19 cellular contexts compared by ENCODE assay signal in genomic region chr2:64015898-64016297, GRCh38. TPM values are rescaled to one million over a fixed set of nuclear protein-coding genes. Genes with fewer than 3 reads are reported as not detected.
DNase-seq lines count a peak whose midpoint lies in the region; ATAC-seq, FAIRE-seq and TF ChIP-seq lines count a peak whose summit lies in the region.
"Had no signal": no experiment of that assay in that cellular context is flagged by ENCODE, and none has a peak within 500 bp of the region (broad histone marks: within the 10 kb centered on the region; RNA-seq: fewer than 3 reads in every experiment).

No MANE protein-coding gene starts in this region.

- no peak for FAIRE-seq in endothelial cell of umbilical vein (lab: Jason Lieb, UNC)
- FAIRE-seq: D721Med, GM18507 had no signal

- no peak overlapping the region for H3K4me3 ChIP-seq in NB4 (ENCODE audit: low read depth, low read length)
- no peak overlapping the region for H3K4me3 ChIP-seq in endothelial cell of umbilical vein (replicated peaks in 1 of 3; ENCODE audit: insufficient read depth in 1 of 3, low read depth in 1 of 3, low read length in 3 of 3)
- peak overlapping the region; percentile 5 for H3K4me3 ChIP-seq in psoas muscle
- H3K4me3 ChIP-seq: body of pancreas, stomach, uterus had no signal

- 75 to 84% (median 75%) methylated on average over 3 of the region's 3 CpGs for WGBS in psoas muscle, 3 donors

- POLR2A ChIA-PET in endothelial cell of umbilical vein (lab: Charles Lee): no interaction called here

- no peak for DNase-seq in activated naive CD4-positive, alpha-beta T cell treated with anti-CD3 and anti-CD28 coated beads, Interleukin-2, amount 50 U/mL, for 72 hours (ENCODE audit: low spot score in 2 of 2)
- DNase-seq in NB4 (ENCODE audit: low read depth): peak; percentile 27
- no peak for DNase-seq in endothelial cell of umbilical vein (ENCODE audit: low read depth, low spot score)
- no peak for DNase-seq in psoas muscle
- DNase-seq: activated CD8-positive, alpha-beta memory T cell treated with anti-CD3 and anti-CD28 coated beads, Interleukin-2, amount 10 ng/mL, durations not matched to agents 7 days and 5 days; body of pancreas; hypothalamus; left colon; NCI-H1930; NCI-H524; stomach; uterus had no signal

- dilution Hi-C loops in endothelial cell of umbilical vein (cut with MboI; ENCODE audit: extremely low pct_ligation_motif_present, low sequenced_read_pairs): no loop called here

- H3K9me1 ChIP-seq in endothelial cell of umbilical vein (replicated peaks; ENCODE audit: control insufficient read depth, extremely low read depth, insufficient read depth, low read length): no peaks in the 10 kb centered on the region

- no peaks in the 10 kb centered on the region for H3K9me3 ChIP-seq in endothelial cell of umbilical vein (replicated peaks; ENCODE audit: control insufficient read depth, insufficient read depth, low read length)
- H3K9me3 ChIP-seq in psoas muscle: no peaks in the 10 kb centered on the region
- H3K9me3 ChIP-seq: body of pancreas, stomach, uterus had no signal

- H2AFZ ChIP-seq in endothelial cell of umbilical vein (ENCODE audit: low read depth, low read length): no peak overlapping the region

- no peak overlapping the region for H3K9ac ChIP-seq in endothelial cell of umbilical vein (replicated peaks; ENCODE audit: extremely low read depth, insufficient read depth, low read length)

- H3K27ac Mint-ChIP-seq in activated naive CD4-positive, alpha-beta T cell treated with anti-CD3 and anti-CD28 coated beads, Interleukin-2, amount 50 U/mL, for 24 hours: peak overlapping the region; percentile 9
- H3K27ac Mint-ChIP-seq in activated naive CD4-positive, alpha-beta T cell treated with anti-CD3 and anti-CD28 coated beads, Interleukin-2, amount 50 U/mL, for 72 hours: no peak overlapping the region
- H3K27ac Mint-ChIP-seq: activated CD8-positive, alpha-beta memory T cell treated with anti-CD3 and anti-CD28 coated beads, Interleukin-2, amount 10 ng/mL, durations not matched to agents 7 days and 5 days; WTC11 had no signal

- CTCF ChIA-PET in endothelial cell of umbilical vein (lab: Charles Lee): interaction anchor here (1.0 kb wide), 2 partner anchors 13 to 20 kb away, joined by 3 to 5 read pairs; no protein-coding TSS in a partner anchor

- intact Hi-C loops in endothelial cell of umbilical vein (cut with micrococcal nuclease): loop anchor here (10.0 kb wide), 1 partner anchor 321 kb away; no protein-coding TSS in a partner anchor
- intact Hi-C loops in psoas muscle (cut with DNase I): no loop called here

- H3K4me1 ChIP-seq in endothelial cell of umbilical vein (ENCODE audit: control insufficient read depth, extremely low read depth, insufficient read depth, low read length) (peaks cover 13% of the 10 kb centered on the region), psoas muscle (peaks cover 45% of the 10 kb centered on the region)
- H3K4me1 ChIP-seq: uterus had no signal

- H3K27ac ChIP-seq in endothelial cell of umbilical vein (ENCODE audit: insufficient read depth, low read depth, low read length) (no peak overlapping the region), psoas muscle (no peak overlapping the region)

- peak overlapping the region; percentile 45 for H3K4me3 Mint-ChIP-seq in activated naive CD4-positive, alpha-beta T cell treated with anti-CD3 and anti-CD28 coated beads, Interleukin-2, amount 50 U/mL, for 24 hours
- H3K4me3 Mint-ChIP-seq: activated CD8-positive, alpha-beta memory T cell treated with anti-CD3 and anti-CD28 coated beads, Interleukin-2, amount 10 ng/mL, durations not matched to agents 7 days and 5 days; WTC11 had no signal

- no peak overlapping the region for H3K4me2 ChIP-seq in endothelial cell of umbilical vein (ENCODE audit: insufficient read depth, low read length)

- H3K27me3 ChIP-seq in endothelial cell of umbilical vein (ENCODE audit: control insufficient read depth in 2 of 2, insufficient read depth in 2 of 2, low read length in 2 of 2): no peaks in the 10 kb centered on the region
- no peaks in the 10 kb centered on the region for H3K27me3 ChIP-seq in psoas muscle (ENCODE audit: insufficient read depth in 3 of 3, low read length in 2 of 3)
- H3K27me3 ChIP-seq: body of pancreas, stomach, uterus had no signal

- H3K36me3 Mint-ChIP-seq in activated naive CD4-positive, alpha-beta T cell treated with anti-CD3 and anti-CD28 coated beads, Interleukin-2, amount 50 U/mL, for 24 hours: peaks cover 11% of the 10 kb centered on the region
- H3K36me3 Mint-ChIP-seq in activated naive CD4-positive, alpha-beta T cell treated with anti-CD3 and anti-CD28 coated beads, Interleukin-2, amount 50 U/mL, for 72 hours: peaks cover 17 to 18% of the 10 kb centered on the region in 2 donors
- H3K36me3 Mint-ChIP-seq: WTC11 had no signal

- H3K36me3 ChIP-seq in endothelial cell of umbilical vein (ENCODE audit: control insufficient read depth in 2 of 2, extremely low read depth in 1 of 2, insufficient read depth in 2 of 2, low read length in 2 of 2): no peaks in the 10 kb centered on the region
- H3K36me3 ChIP-seq in psoas muscle (ENCODE audit: insufficient read depth in 1 of 2, low read depth in 1 of 2): no peaks in the 10 kb centered on the region
- H3K36me3 ChIP-seq: stomach, uterus had no signal

- no peaks in the 10 kb centered on the region for H4K20me1 ChIP-seq in endothelial cell of umbilical vein (replicated peaks; ENCODE audit: control insufficient read depth, extremely low read depth, insufficient read depth, low read length)

- TF ChIP-seq CTCF in NB4 (IDR thresholded peaks at IDR 0.05; ENCODE audit: low read depth, low read length) (no peak), endothelial cell of umbilical vein (IDR thresholded peaks at IDR 0.05; ENCODE audit: extremely low read depth in 1 of 2, insufficient read depth in 1 of 2, low read depth in 1 of 2, low read length in 2 of 2) (no peak), psoas muscle (IDR thresholded peaks at IDR 0.05) (no peak)

- peaks cover 71% of the 10 kb centered on the region for H3K4me1 Mint-ChIP-seq in activated naive CD4-positive, alpha-beta T cell treated with anti-CD3 and anti-CD28 coated beads, Interleukin-2, amount 50 U/mL, for 24 hours

- no peaks in the 10 kb centered on the region for H3K27me3 Mint-ChIP-seq in activated naive CD4-positive, alpha-beta T cell treated with anti-CD3 and anti-CD28 coated beads, Interleukin-2, amount 50 U/mL, for 24 hours
- H3K27me3 Mint-ChIP-seq: activated CD8-positive, alpha-beta memory T cell treated with anti-CD3 and anti-CD28 coated beads, Interleukin-2, amount 10 ng/mL, durations not matched to agents 7 days and 5 days had no signal

- peaks cover 69% of the 10 kb centered on the region for H3K79me2 ChIP-seq in endothelial cell of umbilical vein (ENCODE audit: control insufficient read depth, insufficient read depth, low read length)

- no TSS peak for BruUV-seq in endothelial cell of umbilical vein (replicated peaks; lab: Mats Ljungman, UMichigan)

- ATAC-seq in activated naive CD4-positive, alpha-beta T cell treated with anti-CD3 and anti-CD28 coated beads, Interleukin-2, amount 50 U/mL, for 72 hours: no peak
- ATAC-seq in psoas muscle: no peak
- ATAC-seq in esophagus mucosa: no peak
- ATAC-seq in HG02610 (IDR thresholded peaks at IDR 0.05; ENCODE audit: unreplicated experiment): no peak
- no peak for ATAC-seq in HG02623 (IDR thresholded peaks at IDR 0.05; ENCODE audit: unreplicated experiment)
- ATAC-seq: activated CD8-positive, alpha-beta memory T cell treated with anti-CD3 and anti-CD28 coated beads, Interleukin-2, amount 10 ng/mL, durations not matched to agents 7 days and 5 days; body of pancreas; left colon; WTC11 had no signal

- TF ChIP-seq POLR2A in NB4 (IDR thresholded peaks at IDR 0.05; ENCODE audit: extremely low read depth, insufficient read length) (no peak), endothelial cell of umbilical vein (IDR thresholded peaks at IDR 0.05; ENCODE audit: low read depth, low read length) (no peak)

- no peaks in the 10 kb centered on the region for H3K9me3 Mint-ChIP-seq in activated naive CD4-positive, alpha-beta T cell treated with anti-CD3 and anti-CD28 coated beads, Interleukin-2, amount 50 U/mL, for 24 hours
- no peaks in the 10 kb centered on the region for H3K9me3 Mint-ChIP-seq in activated naive CD4-positive, alpha-beta T cell treated with anti-CD3 and anti-CD28 coated beads, Interleukin-2, amount 50 U/mL, for 72 hours
- H3K9me3 Mint-ChIP-seq: WTC11 had no signal

TF ChIP-seq in endothelial cell of umbilical vein, 7 proteins besides CTCF, POLR2A, EP300 and RAD21:
- TF ChIP-seq FOS (IDR thresholded peaks at IDR 0.05; ENCODE audit: borderline replicate concordance, insufficient read depth, low read length): no peak
- peak; percentile 56 for TF ChIP-seq GATA2 (IDR thresholded peaks at IDR 0.05; ENCODE audit: insufficient read depth, insufficient read length, low read depth, low read length)

RNA-seq across cellular contexts. Expression of gene VPS54, which starts 3.3 kb away (rescaled TPM):
- total RNA-seq in activated naive CD4-positive, alpha-beta T cell treated with anti-CD3 and anti-CD28 coated beads, Interleukin-2, amount 50 U/mL, for 72 hours: 10 to 100 TPM in 1 of 2 donors, 1 to 10 TPM in 1; 2.6 to 10.1 TPM
- total RNA-seq in endothelial cell of umbilical vein (17.6 and 17.7 TPM in 2 replicates), psoas muscle (1 to 10 TPM; 7.2 to 9.9 (median 8.8) TPM), esophagus mucosa (12.6 TPM)
- polyA plus RNA-seq in endothelial cell of umbilical vein (4.3 and 6.3 TPM in 2 replicates), psoas muscle (1 to 10 TPM; 5.1 to 8.2 (median 6.3) TPM)
- 7.6 and 8.4 TPM in 2 replicates for polyA plus RNA-seq in endothelial cell of umbilical vein (2011; cell fraction: cytosol; rRNA removed)
- 18.5 and 25.0 TPM in 2 replicates for polyA plus RNA-seq in endothelial cell of umbilical vein (2011; cell fraction: nucleus; rRNA removed)
- 15.3 and 19.5 TPM in 2 replicates for polyA plus RNA-seq in endothelial cell of umbilical vein (2012)
- 11.4 and 12.0 TPM in 2 replicates for polyA minus RNA-seq in endothelial cell of umbilical vein
- 7.1 TPM for polyA minus RNA-seq in endothelial cell of umbilical vein (2011; cell fraction: cytosol; rRNA and poly(A)+ RNA removed)
- polyA minus RNA-seq in endothelial cell of umbilical vein (2011; cell fraction: nucleus; rRNA and poly(A)+ RNA removed): 20.0 and 28.6 TPM in 2 replicates
